Comparison of ENCODE assay signal across 23 cellular contexts in genomic region chr13:74114641-74115040, GRCh38. TPM values are rescaled to one million over a fixed set of nuclear protein-coding genes. Genes with fewer than 3 reads are reported as not detected.
DNase-seq lines count a peak whose midpoint lies in the region; ATAC-seq and TF ChIP-seq lines count a peak whose summit lies in the region.
"Had no signal": no experiment of that assay in that cellular context is flagged by ENCODE, and none has a peak within 500 bp of the region (broad histone marks: within the 10 kb centered on the region; RNA-seq: fewer than 3 reads in every experiment).

No MANE protein-coding gene starts in this region.

- H3K27me3 ChIP-seq in RWPE2 (ENCODE audit: insufficient read depth, poor library complexity, severe bottlenecking), result no peaks in the 10 kb centered on the region
- H3K27me3 ChIP-seq: BLaER1, transverse colon had no signal

- no peaks in the 10 kb centered on the region for H3K36me3 ChIP-seq in RWPE2 (ENCODE audit: low read depth)

- no peak for TF ChIP-seq CTCF in RWPE2 (IDR thresholded peaks at IDR 0.05; ENCODE audit: poor library complexity, severe bottlenecking)

- peaks cover 15% of the 10 kb centered on the region for H3K9me3 Mint-ChIP-seq in activated naive CD8-positive, alpha-beta T cell (ENCODE audit: low read depth)
- peaks cover 27% of the 10 kb centered on the region for H3K9me3 Mint-ChIP-seq in activated naive CD8-positive, alpha-beta T cell treated with anti-CD3 and anti-CD28 coated beads for 36 hours
- peaks cover 21% of the 10 kb centered on the region for H3K9me3 Mint-ChIP-seq in stimulated activated effector memory CD8-positive, alpha-beta T cell treated with anti-CD3 and anti-CD28 coated beads, Interleukin-12 subunit alpha, Interleukin-12 subunit beta, amount 100 ng/mL, for 72 hours

- H3K4me1 ChIP-seq in RWPE2 (ENCODE audit: insufficient read depth, poor library complexity, severe bottlenecking), result peaks cover 12% of the 10 kb centered on the region
- H3K4me1 ChIP-seq: BLaER1 had no signal

- no peak for ATAC-seq in RWPE2 (ENCODE audit: low read depth)
- ATAC-seq in stimulated activated effector memory CD8-positive, alpha-beta T cell treated with anti-CD3 and anti-CD28 coated beads, Interleukin-12 subunit alpha, Interleukin-12 subunit beta, amount 100 ng/mL, for 72 hours, result no peak
- ATAC-seq in GM19035 (IDR thresholded peaks at IDR 0.05; ENCODE audit: unreplicated experiment), result no peak
- no peak for ATAC-seq in T-helper 17 cell
- ATAC-seq: naive thymus-derived CD8-positive, alpha-beta T cell had no signal

- H3K27ac ChIP-seq in RWPE2 (ENCODE audit: poor library complexity, severe bottlenecking) (peak overlapping the region; percentile 39), epithelial cell of prostate (peak overlapping the region; percentile 45)
- H3K27ac ChIP-seq: BLaER1, left ventricle myocardium inferior, transverse colon had no signal

- H3K4me3 ChIP-seq in RWPE2 (ENCODE audit: severe bottlenecking), result no peak overlapping the region
- H3K4me3 ChIP-seq: BLaER1, left ventricle myocardium inferior, transverse colon had no signal

- peaks cover 82% of the 10 kb centered on the region for H3K4me1 Mint-ChIP-seq in activated naive CD8-positive, alpha-beta T cell (ENCODE audit: low read depth)
- H3K4me1 Mint-ChIP-seq in activated naive CD8-positive, alpha-beta T cell treated with anti-CD3 and anti-CD28 coated beads for 36 hours, result peaks cover 65% of the 10 kb centered on the region
- H3K4me1 Mint-ChIP-seq in stimulated activated effector memory CD8-positive, alpha-beta T cell treated with anti-CD3 and anti-CD28 coated beads, Interleukin-12 subunit alpha, Interleukin-12 subunit beta, amount 100 ng/mL, for 72 hours, result peaks cover 74% of the 10 kb centered on the region
- peaks cover 37% of the 10 kb centered on the region for H3K4me1 Mint-ChIP-seq in T-helper 17 cell

- H3K27ac Mint-ChIP-seq in activated naive CD8-positive, alpha-beta T cell, result peak overlapping the region; percentile 75
- H3K27ac Mint-ChIP-seq in activated naive CD8-positive, alpha-beta T cell treated with anti-CD3 and anti-CD28 coated beads for 36 hours, result no peak overlapping the region
- peak overlapping the region; percentile 38 for H3K27ac Mint-ChIP-seq in stimulated activated effector memory CD8-positive, alpha-beta T cell treated with anti-CD3 and anti-CD28 coated beads, Interleukin-12 subunit alpha, Interleukin-12 subunit beta, amount 100 ng/mL, for 72 hours
- H3K27ac Mint-ChIP-seq in T-helper 17 cell, result no peak overlapping the region
- H3K27ac Mint-ChIP-seq: IgD-negative memory B cell had no signal

- H3K27me3 Mint-ChIP-seq in activated naive CD8-positive, alpha-beta T cell, result no peaks in the 10 kb centered on the region
- no peaks in the 10 kb centered on the region for H3K27me3 Mint-ChIP-seq in activated naive CD8-positive, alpha-beta T cell treated with anti-CD3 and anti-CD28 coated beads for 36 hours
- no peaks in the 10 kb centered on the region for H3K27me3 Mint-ChIP-seq in T-helper 17 cell
- H3K27me3 Mint-ChIP-seq: IgD-negative memory B cell; naive thymus-derived CD8-positive, alpha-beta T cell had no signal

- H3K9me3 ChIP-seq in RWPE2 (ENCODE audit: severe bottlenecking) (no peaks in the 10 kb centered on the region), T-helper 17 cell (ENCODE audit: control insufficient read depth, low read length, poor library complexity, severe bottlenecking) (no peaks in the 10 kb centered on the region)

- no peak for DNase-seq in activated naive CD8-positive, alpha-beta T cell treated with anti-CD3 and anti-CD28 coated beads for 36 hours
- DNase-seq in RWPE2 (ENCODE audit: low spot score) (no peak), epithelial cell of prostate (ENCODE audit: low read depth, low spot score) (no peak), T-helper 17 cell (no peak)
- no peak for DNase-seq in stimulated activated effector memory CD8-positive, alpha-beta T cell treated with anti-CD3 and anti-CD28 coated beads, Interleukin-12 subunit alpha, Interleukin-12 subunit beta, amount 100 ng/mL, for 72 hours (ENCODE audit: low spot score in 2 of 2)
- DNase-seq: activated CD8-positive, alpha-beta memory T cell treated with anti-CD3 and anti-CD28 coated beads for 24 hours; anterior cingulate cortex; caudate nucleus; hypothalamus; left ventricle myocardium inferior; midbrain; naive thymus-derived CD8-positive, alpha-beta T cell; NCI-H1105; NCI-H1930; NCI-H69; stimulated activated CD4-positive, alpha-beta T cell treated with anti-CD3 and anti-CD28 coated beads, Interleukin-2, amount 100 ng/mL, for 24 hours; T-helper 1 cell; transverse colon had no signal

- peak overlapping the region; percentile 15 for H3K4me3 Mint-ChIP-seq in activated naive CD8-positive, alpha-beta T cell
- no peak overlapping the region for H3K4me3 Mint-ChIP-seq in activated naive CD8-positive, alpha-beta T cell treated with anti-CD3 and anti-CD28 coated beads for 36 hours
- peak overlapping the region; percentile 23 for H3K4me3 Mint-ChIP-seq in stimulated activated effector memory CD8-positive, alpha-beta T cell treated with anti-CD3 and anti-CD28 coated beads, Interleukin-12 subunit alpha, Interleukin-12 subunit beta, amount 100 ng/mL, for 72 hours
- no peak overlapping the region for H3K4me3 Mint-ChIP-seq in T-helper 17 cell
- H3K4me3 Mint-ChIP-seq: IgD-negative memory B cell had no signal

- peaks cover 33% of the 10 kb centered on the region for H3K36me3 Mint-ChIP-seq in activated naive CD8-positive, alpha-beta T cell
- peaks cover 55% of the 10 kb centered on the region for H3K36me3 Mint-ChIP-seq in activated naive CD8-positive, alpha-beta T cell treated with anti-CD3 and anti-CD28 coated beads for 36 hours
- H3K36me3 Mint-ChIP-seq in stimulated activated effector memory CD8-positive, alpha-beta T cell treated with anti-CD3 and anti-CD28 coated beads, Interleukin-12 subunit alpha, Interleukin-12 subunit beta, amount 100 ng/mL, for 72 hours, result peaks cover 12% of the 10 kb centered on the region
- peaks cover 10% of the 10 kb centered on the region for H3K36me3 Mint-ChIP-seq in T-helper 17 cell (ENCODE audit: low read depth)

RNA-seq across cellular contexts. Expression of gene KLF12, which starts 19.6 kb away (rescaled TPM):
- total RNA-seq in activated naive CD8-positive, alpha-beta T cell treated with anti-CD3 and anti-CD28 coated beads for 36 hours, result 10 to 100 TPM; 13.5 to 16.7 TPM
- 10 to 100 TPM; 88.9 to 97.6 TPM for total RNA-seq in T-helper 17 cell
- total RNA-seq: G401 had no signal

Comparison
In these comparisons a context has a peak if more than half of its experiments do, and no peak if none do; other contexts are left out.
1. H3K27ac Mint-ChIP-seq: peak in activated naive CD8-positive, alpha-beta T cell (single experiment) and stimulated activated effector memory CD8-positive, alpha-beta T cell treated with anti-CD3 and anti-CD28 coated beads, Interleukin-12 subunit alpha, Interleukin-12 subunit beta, amount 100 ng/mL, for 72 hours (single experiment); none in activated naive CD8-positive, alpha-beta T cell treated with anti-CD3 and anti-CD28 coated beads for 36 hours (single experiment) and T-helper 17 cell (single experiment).
2. H3K4me3 Mint-ChIP-seq: peak in activated naive CD8-positive, alpha-beta T cell (single experiment) and stimulated activated effector memory CD8-positive, alpha-beta T cell treated with anti-CD3 and anti-CD28 coated beads, Interleukin-12 subunit alpha, Interleukin-12 subunit beta, amount 100 ng/mL, for 72 hours (single experiment); none in activated naive CD8-positive, alpha-beta T cell treated with anti-CD3 and anti-CD28 coated beads for 36 hours (single experiment) and T-helper 17 cell (single experiment).
3. RNA of gene KLF12, which starts 19.6 kb away (total RNA-seq): 88.9 to 97.6 TPM in T-helper 17 cell; 13.5 to 16.7 TPM in activated naive CD8-positive, alpha-beta T cell treated with anti-CD3 and anti-CD28 coated beads for 36 hours; every median in the first group is over 4 times any median in the second.